In genomic region chr2:95333056-95333455, GRCh38 we compare ENCODE assay signal across 1 cellular context.
TF ChIP-seq lines count a peak whose summit lies in the region.

No MANE protein-coding gene starts in this region.

TF ChIP-seq in IMR-90, 13 proteins besides CTCF, POLR2A, EP300 and RAD21 (continued from another document):
- TF ChIP-seq MXI1 (IDR thresholded peaks at IDR 0.05; ENCODE audit: borderline replicate concordance, low read depth, low read length): no peak
- TF ChIP-seq FOS (IDR thresholded peaks at IDR 0.05; ENCODE audit: low read depth, low read length): no peak
TF ChIP-seq in IMR-90: peak in this region for 0.
